Comparison of ENCODE assay signal across 8 cellular contexts in the genomic region with DNA sequence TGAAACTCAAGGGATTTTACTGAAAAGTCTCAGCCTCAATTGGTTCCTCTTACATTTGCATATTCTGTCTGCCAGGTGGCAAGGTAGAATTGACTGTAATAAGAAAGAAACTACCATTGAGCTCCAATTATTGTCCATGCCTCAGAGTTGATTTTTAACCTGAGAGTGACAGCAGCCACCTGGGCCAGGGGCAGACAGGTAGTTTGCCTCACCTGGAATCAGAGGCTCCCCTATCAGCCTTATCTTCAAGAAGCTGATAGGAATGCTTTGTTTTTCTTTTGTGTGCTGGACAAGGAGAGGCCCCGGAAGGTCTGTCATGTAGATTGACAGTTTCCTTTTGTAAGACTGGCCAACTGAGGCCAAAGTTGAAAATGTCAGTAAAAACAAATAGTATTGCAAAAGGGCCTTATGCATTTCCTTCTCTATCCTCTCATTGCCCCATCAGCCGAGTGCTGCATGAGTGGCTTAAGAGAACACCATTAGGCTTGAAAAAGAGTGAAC. TPM values are rescaled to one million over a fixed set of nuclear protein-coding genes. Genes with fewer than 3 reads are reported as not detected.
DNase-seq lines count a peak whose midpoint lies in the region; ATAC-seq and TF ChIP-seq lines count a peak whose summit lies in the region.

No MANE protein-coding gene starts in this region.

- H3K4me1 ChIP-seq in subcutaneous abdominal adipose tissue (ENCODE audit: control insufficient read depth in 5 of 5, insufficient read depth in 5 of 5, low read length in 5 of 5) (peaks cover 4 to 58% (median 55%) of the 10 kb centered on the region in 5 donors), smooth muscle cell (ENCODE audit: low read depth) (peaks cover 13% of the 10 kb centered on the region)

- ATAC-seq in HG03565 (IDR thresholded peaks at IDR 0.05; ENCODE audit: unreplicated experiment) = peak; percentile 33

- peak overlapping the region; percentile 47 for H3K4me3 Mint-ChIP-seq in activated naive CD4-positive, alpha-beta T cell treated with anti-CD3 and anti-CD28 coated beads for 36 hours

- peak; percentile 44 for DNase-seq in activated naive CD4-positive, alpha-beta T cell treated with anti-CD3 and anti-CD28 coated beads for 36 hours
- DNase-seq in activated naive CD4-positive, alpha-beta T cell treated with Interleukin-2 at 50 U/mL for 16 hours = no peak
- no peak for DNase-seq in epithelial cell of prostate (ENCODE audit: low read depth, low spot score)
- DNase-seq in smooth muscle cell (lab: John Stamatoyannopoulos, UW; ENCODE audit: unreplicated experiment) = no peak
- no peak for DNase-seq in NCI-H2171 treated with DMSO at 0.1 percent for 48 hours (lab: John Stamatoyannopoulos, UW)
- DNase-seq in SHP77 treated with DMSO at 0.1 percent for 48 hours (lab: John Stamatoyannopoulos, UW) = no peak

- H3K9me3 ChIP-seq in subcutaneous abdominal adipose tissue (ENCODE audit: control insufficient read depth in 5 of 5, low read length in 5 of 5) (no peaks in the 10 kb centered on the region), smooth muscle cell (replicated peaks; ENCODE audit: low read depth) (no peaks in the 10 kb centered on the region)

- intact Hi-C loops in activated naive CD4-positive, alpha-beta T cell treated with anti-CD3 and anti-CD28 coated beads for 36 hours (cut with micrococcal nuclease) = no loop called here

- H3K9ac ChIP-seq in subcutaneous abdominal adipose tissue (ENCODE audit: low read length in 5 of 5) = no peak overlapping the region
- no peak overlapping the region for H3K9ac ChIP-seq in smooth muscle cell (ENCODE audit: low read depth)

- 68% methylated on average over 2 of the region's 2 CpGs for WGBS in smooth muscle cell (ENCODE audit: low lambda C conversion rate)

- H3K27ac ChIP-seq in epithelial cell of prostate = peak overlapping the region; percentile 95
- peak overlapping the region; percentile 35 for H3K27ac ChIP-seq in subcutaneous abdominal adipose tissue (ENCODE audit: low read depth, low read length)
- H3K27ac ChIP-seq in smooth muscle cell (ENCODE audit: low read depth) = no peak overlapping the region

- peaks cover 55% of the 10 kb centered on the region for H3K36me3 Mint-ChIP-seq in activated naive CD4-positive, alpha-beta T cell treated with anti-CD3 and anti-CD28 coated beads for 36 hours (ENCODE audit: low read depth)

- H3K27me3 Mint-ChIP-seq in activated naive CD4-positive, alpha-beta T cell treated with anti-CD3 and anti-CD28 coated beads for 36 hours (ENCODE audit: low read depth) = no peaks in the 10 kb centered on the region

- peaks cover 8% of the 10 kb centered on the region for H3F3A ChIP-seq in smooth muscle cell (ENCODE audit: low read depth)

- H3K4me2 ChIP-seq in smooth muscle cell = no peak overlapping the region

- peaks cover 95% of the 10 kb centered on the region for H3K4me1 Mint-ChIP-seq in activated naive CD4-positive, alpha-beta T cell treated with anti-CD3 and anti-CD28 coated beads for 36 hours (ENCODE audit: low read depth)

- H3K27ac Mint-ChIP-seq in activated naive CD4-positive, alpha-beta T cell treated with anti-CD3 and anti-CD28 coated beads for 36 hours = peak overlapping the region; percentile 82

- H3K4me3 ChIP-seq in subcutaneous abdominal adipose tissue (ENCODE audit: low read depth in 1 of 5, low read length in 5 of 5) = no peak overlapping the region
- H3K4me3 ChIP-seq in smooth muscle cell = no peak overlapping the region

- H3K9me3 Mint-ChIP-seq in activated naive CD4-positive, alpha-beta T cell treated with anti-CD3 and anti-CD28 coated beads for 36 hours = no peaks in the 10 kb centered on the region

- no peaks in the 10 kb centered on the region for H4K20me1 ChIP-seq in smooth muscle cell (ENCODE audit: low read depth)

- TF ChIP-seq CTCF in smooth muscle cell (IDR thresholded peaks at IDR 0.05; ENCODE audit: borderline replicate concordance, insufficient read depth, poor library complexity, severe bottlenecking) = no peak

- no peak overlapping the region for H2AFZ ChIP-seq in smooth muscle cell (ENCODE audit: low read depth)

- H3K79me2 ChIP-seq in smooth muscle cell (ENCODE audit: low read depth) = peaks cover 10% of the 10 kb centered on the region

- peaks cover 6 to 16% (median 13%) of the 10 kb centered on the region in 5 donors for H3K36me3 ChIP-seq in subcutaneous abdominal adipose tissue (ENCODE audit: control insufficient read depth in 5 of 5, insufficient read depth in 5 of 5, low read length in 5 of 5)
- H3K36me3 ChIP-seq in smooth muscle cell (ENCODE audit: low read depth) = no peaks in the 10 kb centered on the region

- no peaks in the 10 kb centered on the region for H3K27me3 ChIP-seq in subcutaneous abdominal adipose tissue (ENCODE audit: control insufficient read depth in 5 of 5, insufficient read depth in 4 of 5, low read length in 5 of 5)
- no peaks in the 10 kb centered on the region for H3K27me3 ChIP-seq in smooth muscle cell (ENCODE audit: low read depth)

- CTCF ChIA-PET in activated naive CD4-positive, alpha-beta T cell treated with anti-CD3 and anti-CD28 coated beads for 36 hours (lab: Charles Lee) = interaction anchor here (0.7 to 3.3 kb wide), 7 partner anchors 8 to 174 kb away, joined by 3 to 9 read pairs (median 4); no protein-coding TSS in a partner anchor

RNA-seq across cellular contexts. Expression of a gene that starts 34.1 kb away (rescaled TPM):
- total RNA-seq in activated naive CD4-positive, alpha-beta T cell treated with anti-CD3 and anti-CD28 coated beads for 36 hours = 100 to 1,000 TPM; 389 to 405 TPM
- 143 and 248 TPM in 2 replicates for total RNA-seq in smooth muscle cell
- polyA plus RNA-seq in smooth muscle cell = 116 and 174 TPM in 2 replicates
